31 cellular contexts compared by ENCODE assay signal in genomic region chr5:10668697-10669096, GRCh38.
DNase-seq lines count a peak whose midpoint lies in the region; ATAC-seq, FAIRE-seq and TF ChIP-seq lines count a peak whose summit lies in the region.
"Had no signal": no experiment of that assay in that cellular context is flagged by ENCODE, and none has a peak within 500 bp of the region (broad histone marks: within the 10 kb centered on the region; RNA-seq: fewer than 3 reads in every experiment).

No MANE protein-coding gene starts in this region.

- in situ Hi-C loops in GM13976 (cut with MboI; ENCODE audit: low sequenced_read_pairs, unreplicated experiment): no loop called here

- DNase-seq in HCT116 (ENCODE audit: low read depth, low spot score) (no peak), PC-3 (peak; percentile 75), epithelial cell of esophagus (ENCODE audit: low read depth) (peak; percentile 27), posterior vena cava (ENCODE audit: low spot score) (peak; percentile 56), kidney (no peak), NCI-H146 treated with DMSO at 0.1 percent for 48 hours (lab: John Stamatoyannopoulos, UW; ENCODE audit: unreplicated experiment) (no peak), GM13976 (ENCODE audit: low spot score) (no peak)
- no peak for DNase-seq in activated CD4-positive, alpha-beta T cell treated with anti-CD3 and anti-CD28 coated beads, Interleukin-2, amount 50 U/mL, for 1 hour
- DNase-seq: activated CD4-positive, alpha-beta T cell treated with anti-CD3 and anti-CD28 coated beads for 48 hours; activated effector memory CD4-positive, alpha-beta T cell treated with Interleukin-2 at 50 U/mL for 16 hours; colonic mucosa; effector CD8-positive, alpha-beta T cell; heart left ventricle; KG1; mucosa of descending colon; NCI-H1436 treated with DMSO at 0.1 percent for 48 hours; NCI-H2107; NCI-H345; NCI-H748 treated with DMSO at 0.1 percent for 48 hours; nephron progenitor cell; retina; SIG-M5 had no signal

- H3K27ac ChIP-seq in HCT116 (ENCODE audit: low read depth, low read length) (no peak overlapping the region), PC-3 (ENCODE audit: low read length) (no peak overlapping the region), kidney (ENCODE audit: low read depth in 2 of 2, low read length in 2 of 2) (no peak overlapping the region)
- H3K27ac ChIP-seq: BLaER1 treated with 17β-estradiol and CSF1 and Interleukin-3, amounts not matched to agents 10 nM and 100 nM; breast epithelium; colonic mucosa; epithelial cell of prostate; heart left ventricle; skin epidermis had no signal

- H3K9me3 ChIP-seq in HCT116 (ENCODE audit: control insufficient read depth in 1 of 2, insufficient read depth in 1 of 2, low read depth in 1 of 2, low read length in 2 of 2) (no peaks in the 10 kb centered on the region), PC-3 (ENCODE audit: low read length) (0 out of 2 replicates have a peak, but pooled peaks cover 8% of the 10 kb centered on the region), kidney (ENCODE audit: control insufficient read depth in 1 of 2, low read length in 2 of 2) (no peaks in the 10 kb centered on the region)
- H3K9me3 ChIP-seq: breast epithelium, colonic mucosa, heart left ventricle, mucosa of descending colon had no signal

- H2AFZ ChIP-seq in HCT116 (ENCODE audit: low read depth, low read length, poor library complexity, severe bottlenecking) (no peak overlapping the region), PC-3 (ENCODE audit: low read length) (no peak overlapping the region)

- TF ChIP-seq CTCF in HCT116 (IDR thresholded peaks at IDR 0.05 in 2 of 3, conservative IDR thresholded peaks at IDR 0.05 in 1 of 3; ENCODE audit: borderline replicate concordance in 1 of 3, insufficient read depth in 1 of 3, low read depth in 2 of 3, low read length in 2 of 3): no peak
- TF ChIP-seq CTCF in PC-3 (conservative IDR thresholded peaks at IDR 0.05; ENCODE audit: low read depth, low read length): no peak
- no peak for TF ChIP-seq CTCF in epithelial cell of esophagus (IDR thresholded peaks at IDR 0.05; ENCODE audit: insufficient read depth, low read depth, low read length, missing control alignments)
- no peak for TF ChIP-seq CTCF in kidney (IDR thresholded peaks at IDR 0.05; ENCODE audit: borderline replicate concordance, extremely low read depth, insufficient read depth)
- TF ChIP-seq CTCF in GM13976 (IDR thresholded peaks at IDR 0.05; ENCODE audit: borderline replicate concordance, control extremely low read depth, extremely low read depth, insufficient read depth, missing control alignments): no peak

- RAD21 ChIA-PET in HCT116 (lab: Charles Lee; ENCODE audit: low non-redundant PET in 1 of 2, low total read pairs in 2 of 2, uncharacterized antibody in 2 of 2, unreplicated experiment in 2 of 2): no interaction called here

- H3K9ac ChIP-seq in HCT116 (ENCODE audit: low read length) (no peak overlapping the region), PC-3 (ENCODE audit: low read length) (no peak overlapping the region), kidney (ENCODE audit: low read length in 2 of 2) (no peak overlapping the region)
- H3K9ac ChIP-seq: BLaER1 treated with 17β-estradiol and CSF1 and Interleukin-3, amounts not matched to agents 10 nM and 100 nM had no signal

- FAIRE-seq in kidney (lab: Jason Lieb, UNC): no peak
- FAIRE-seq: GM12891 had no signal

- ATAC-seq in HCT116 (peak; percentile 56), PC-3 (peak; percentile 88)
- ATAC-seq: activated naive CD4-positive, alpha-beta T cell treated with anti-CD3 and anti-CD28 coated beads, Interleukin-2, amount 50 U/mL, for 72 hours; heart left ventricle; mucosa of descending colon; Panc1; stimulated activated memory B cell treated with anti-CD40 and anti-IgM and Interleukin-4, amounts not matched to agents 10 μg/mL and 1 μg/mL and 100 μg/mL, for 72 hours had no signal

- H3K79me2 ChIP-seq in HCT116 (ENCODE audit: insufficient read depth, low read length): no peaks in the 10 kb centered on the region
- H3K79me2 ChIP-seq in PC-3 (ENCODE audit: low read length): no peaks in the 10 kb centered on the region

- H3K4me2 ChIP-seq in HCT116 (ENCODE audit: low read length) (peak overlapping the region; percentile 31), PC-3 (ENCODE audit: low read length) (no peak overlapping the region)
- H3K4me2 ChIP-seq: BLaER1 treated with 17β-estradiol and CSF1 and Interleukin-3, amounts not matched to agents 10 nM and 100 nM had no signal

- no TSS peak for BruUV-seq in HCT116 (replicated peaks; lab: Mats Ljungman, UMichigan)
- BruUV-seq in PC-3 (replicated peaks; lab: Mats Ljungman, UMichigan): no TSS peak

- POLR2A ChIA-PET in HCT116 (lab: Charles Lee) (no interaction called here), PC-3 (lab: Charles Lee; ENCODE audit: unreplicated experiment) (no interaction called here)

- CTCF ChIA-PET in HCT116 (lab: Charles Lee) (no interaction called here), PC-3 (lab: Charles Lee) (interaction anchor here (0.6 kb wide), 1 partner anchor 131 kb away, joined by 3 read pairs; no protein-coding TSS in a partner anchor)

- intact Hi-C loops in HCT116 (cut with micrococcal nuclease) (no loop called here), PC-3 (cut with micrococcal nuclease) (no loop called here), posterior vena cava (cut with DNase I) (no loop called here), kidney (cut with DNase I) (no loop called here)

- no peak for TF ChIP-seq POLR2A in HCT116 (IDR thresholded peaks at IDR 0.05; ENCODE audit: borderline replicate concordance, extremely low read depth, insufficient read depth, insufficient read length)

- H3K4me3 ChIP-seq in HCT116 (replicated peaks in 1 of 2; ENCODE audit: low read depth in 1 of 2, low read length in 2 of 2): no peak overlapping the region
- H3K4me3 ChIP-seq in PC-3 (ENCODE audit: low read length): no peak overlapping the region
- H3K4me3 ChIP-seq in epithelial cell of esophagus (ENCODE audit: low read length): no peak overlapping the region
- no peak overlapping the region for H3K4me3 ChIP-seq in kidney (ENCODE audit: low read length in 2 of 2)
- H3K4me3 ChIP-seq: BLaER1 treated with 17β-estradiol and CSF1 and Interleukin-3, amounts not matched to agents 10 nM and 100 nM; breast epithelium; colonic mucosa; heart left ventricle; lung; mucosa of descending colon; skin epidermis had no signal

- H3K36me3 ChIP-seq in HCT116 (ENCODE audit: control insufficient read depth in 1 of 2, insufficient read depth in 2 of 2, low read length in 2 of 2) (no peaks in the 10 kb centered on the region), PC-3 (ENCODE audit: low read depth, low read length) (no peaks in the 10 kb centered on the region), kidney (ENCODE audit: control insufficient read depth in 1 of 2, insufficient read depth in 2 of 2, low read length in 2 of 2) (no peaks in the 10 kb centered on the region)
- H3K36me3 ChIP-seq: BLaER1 treated with 17β-estradiol and CSF1 and Interleukin-3, amounts not matched to agents 10 nM and 100 nM; breast epithelium; colonic mucosa; heart left ventricle had no signal

- H3F3A ChIP-seq in PC-3 (ENCODE audit: low read length, unreplicated experiment): no peaks in the 10 kb centered on the region

- no peaks in the 10 kb centered on the region for H4K20me1 ChIP-seq in HCT116 (ENCODE audit: insufficient read depth)
- no peaks in the 10 kb centered on the region for H4K20me1 ChIP-seq in PC-3 (ENCODE audit: low read length)
- H4K20me1 ChIP-seq: BLaER1 treated with 17β-estradiol and CSF1 and Interleukin-3, amounts not matched to agents 10 nM and 100 nM had no signal

- H3K9me2 ChIP-seq in HCT116 (ENCODE audit: insufficient read depth) (no peaks in the 10 kb centered on the region), PC-3 (replicated peaks; ENCODE audit: low read length) (no peaks in the 10 kb centered on the region)

- H3K4me1 ChIP-seq in HCT116 (ENCODE audit: control insufficient read depth in 1 of 2, insufficient read depth in 2 of 2, low read length in 2 of 2): peaks cover 0 to 29% of the 10 kb centered on the region in 2 experiments; a peak in 2 of 4 replicates
- H3K4me1 ChIP-seq in PC-3 (ENCODE audit: insufficient read depth, low read length): peaks cover 2% of the 10 kb centered on the region
- H3K4me1 ChIP-seq in kidney (ENCODE audit: control insufficient read depth in 1 of 2, insufficient read depth in 1 of 2, low read depth in 1 of 2, low read length in 2 of 2): no peaks in the 10 kb centered on the region
- H3K4me1 ChIP-seq: colonic mucosa had no signal

- no peak for TF ChIP-seq RAD21 in HCT116 (IDR thresholded peaks at IDR 0.05; ENCODE audit: low read depth)

- no peaks in the 10 kb centered on the region for H3K27me3 ChIP-seq in HCT116 (ENCODE audit: insufficient read depth, low read length)
- no peaks in the 10 kb centered on the region for H3K27me3 ChIP-seq in PC-3 (ENCODE audit: low read length)
- H3K27me3 ChIP-seq: BLaER1 treated with 17β-estradiol and CSF1 and Interleukin-3, amounts not matched to agents 10 nM and 100 nM; breast epithelium; colonic mucosa; heart left ventricle had no signal

TF ChIP-seq in HCT116, 20 proteins besides CTCF, POLR2A, EP300 and RAD21 (continues in another document):
- TF ChIP-seq SP1 (IDR thresholded peaks at IDR 0.05; ENCODE audit: low read depth) (0 out of 2 replicates have a peak, but pooled peaks have one; percentile 8), MAX (IDR thresholded peaks at IDR 0.05) (peak; percentile 39; the same call in 1 of the 2 replicates)

Comparison
In these comparisons a context has a peak if more than half of its experiments do, and no peak if none do; other contexts are left out.
1. DNase-seq: peak in PC-3 (single experiment), epithelial cell of esophagus (single experiment) and posterior vena cava (single experiment); none in HCT116 (single experiment), kidney (single experiment), activated CD4-positive, alpha-beta T cell treated with anti-CD3 and anti-CD28 coated beads, Interleukin-2, amount 50 U/mL, for 1 hour (single experiment), NCI-H146 treated with DMSO at 0.1 percent for 48 hours (single experiment) and GM13976 (single experiment).